ENCODE assay signal across 2 cellular contexts in genomic region chr2:102801098-102801718, GRCh38.
TF ChIP-seq lines count a peak whose summit lies in the region.

No MANE protein-coding gene starts in this region.

TF ChIP-seq in HEK293, 187 proteins besides CTCF, POLR2A, EP300 and RAD21 (continued from another document):
- TF ChIP-seq ZNF221 (tag by site-specific recombination; IDR thresholded peaks at IDR 0.05; ENCODE audit: borderline replicate concordance) = no peak

TF ChIP-seq in GM12878, 131 proteins besides CTCF, POLR2A, EP300 and RAD21 (continued from another document):
- TF ChIP-seq ZBTB33 (IDR thresholded peaks at IDR 0.05) = 0 out of 2 replicates have a peak, but pooled peaks have one; percentile 24
